7 cellular contexts compared by ENCODE assay signal in the genomic region with DNA sequence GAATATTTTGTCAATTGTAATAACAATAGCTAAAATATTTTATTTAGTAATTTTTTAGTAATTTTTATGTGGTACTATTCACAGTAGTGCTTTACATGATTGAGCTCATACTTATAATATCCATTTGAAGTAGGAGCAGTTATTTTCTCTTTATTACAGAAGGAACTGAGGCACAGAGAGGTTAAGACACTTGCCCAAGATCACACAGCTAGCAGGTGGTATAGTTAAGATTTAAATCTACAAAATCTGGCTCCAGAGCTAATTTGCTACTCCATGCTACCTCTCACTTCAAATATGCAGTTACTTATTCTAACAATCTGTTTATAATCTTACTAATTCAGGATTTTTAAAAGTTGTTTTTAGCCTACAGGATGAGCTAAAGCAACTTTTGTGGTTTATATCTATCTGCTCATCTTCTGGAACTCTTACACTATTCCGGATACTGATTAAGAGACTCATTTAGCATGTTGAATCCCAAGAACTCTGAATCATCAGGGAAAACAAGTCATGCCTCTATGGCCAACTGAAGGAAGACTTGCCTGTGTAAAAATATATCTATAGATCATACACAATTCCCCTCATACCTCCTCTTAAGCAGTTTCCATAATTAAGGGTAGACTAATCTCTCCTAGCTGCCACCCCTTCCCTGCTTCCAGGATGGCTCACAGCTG.
"Had no signal": no experiment of that assay in that cellular context is flagged by ENCODE, and none has a peak within 500 bp of the region (broad histone marks: within the 10 kb centered on the region; RNA-seq: fewer than 3 reads in every experiment).

No MANE protein-coding gene starts in this region.

- H3K9me3 ChIP-seq: heart left ventricle had no signal

- H3K27me3 ChIP-seq: cardiac muscle cell, heart left ventricle had no signal

- H3K9me3 Mint-ChIP-seq: activated CD4-positive, alpha-beta memory T cell treated with anti-CD3 and anti-CD28 coated beads for 36 hours had no signal

- H3K27ac Mint-ChIP-seq: activated CD4-positive, alpha-beta memory T cell treated with anti-CD3 and anti-CD28 coated beads for 36 hours; natural killer cell treated with Interleukin-12 subunit alpha and Interleukin-12 subunit beta and Interleukin-15 and Interleukin-18, amount 100 ng/mL, for 72 hours had no signal

- H3K4me1 ChIP-seq: heart left ventricle had no signal

- H3K36me3 ChIP-seq: cardiac muscle cell, heart left ventricle had no signal

- H3K36me3 Mint-ChIP-seq: activated CD4-positive, alpha-beta memory T cell treated with anti-CD3 and anti-CD28 coated beads for 36 hours; natural killer cell treated with Interleukin-12 subunit alpha and Interleukin-12 subunit beta and Interleukin-15 and Interleukin-18, amount 100 ng/mL, for 72 hours had no signal

- H3K4me3 Mint-ChIP-seq: activated CD4-positive, alpha-beta memory T cell treated with anti-CD3 and anti-CD28 coated beads for 36 hours; natural killer cell treated with Interleukin-12 subunit alpha and Interleukin-12 subunit beta and Interleukin-15 and Interleukin-18, amount 100 ng/mL, for 72 hours had no signal

- H3K4me3 ChIP-seq: cardiac muscle cell, heart left ventricle had no signal

- DNase-seq: activated CD4-positive, alpha-beta memory T cell treated with anti-CD3 and anti-CD28 coated beads for 36 hours; activated naive CD4-positive, alpha-beta T cell; heart left ventricle; stimulated activated naive CD4-positive, alpha-beta T cell; trophoblast cell had no signal

- H3K27me3 Mint-ChIP-seq: natural killer cell treated with Interleukin-12 subunit alpha and Interleukin-12 subunit beta and Interleukin-15 and Interleukin-18, amount 100 ng/mL, for 72 hours had no signal
